ENCODE assay signal across 33 cellular contexts in the genomic region with DNA sequence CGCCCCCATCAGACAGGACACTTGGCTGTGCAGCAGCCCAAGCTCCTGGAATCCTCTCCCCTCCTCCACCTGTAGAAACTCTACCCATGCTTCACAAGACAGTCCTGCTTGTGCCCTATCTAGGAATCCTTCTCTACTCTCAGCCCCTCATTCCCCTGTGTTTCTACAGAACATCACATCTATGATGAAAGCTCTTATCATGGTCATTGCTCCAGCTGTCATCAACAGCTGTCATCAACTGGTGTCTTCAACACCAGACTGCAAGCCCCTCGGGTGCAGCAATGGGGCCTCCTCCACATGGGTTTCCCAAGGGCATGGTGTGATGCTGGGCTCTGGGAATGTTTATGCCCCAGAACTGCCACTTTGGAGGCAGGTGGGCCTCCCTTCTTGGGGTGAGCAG.
"Had no signal": no experiment of that assay in that cellular context is flagged by ENCODE, and none has a peak within 500 bp of the region (broad histone marks: within the 10 kb centered on the region; RNA-seq: fewer than 3 reads in every experiment).

No MANE protein-coding gene starts in this region.

- H3K4me2 ChIP-seq: smooth muscle cell had no signal

- H3K9me3 ChIP-seq: heart left ventricle, left lung, pancreas, prostate gland, sigmoid colon, suprapubic skin, thoracic aorta, tibial artery, upper lobe of right lung had no signal

- ATAC-seq: heart left ventricle; left colon; left lung; natural killer cell; pancreas; right cardiac atrium; stimulated activated memory B cell treated with anti-CD40 and anti-IgM and Interleukin-4, amounts not matched to agents 10 μg/mL and 1 μg/mL and 100 μg/mL, for 72 hours; upper lobe of right lung had no signal

- DNase-seq: heart left ventricle; hypothalamus; immature natural killer cell; kidney; left colon; left lung; mesendoderm; naive B cell; natural killer cell; nephron progenitor cell; nucleus accumbens; pancreas; posterior cingulate gyrus; retina; right cardiac atrium; sigmoid colon; stimulated activated CD4-positive, alpha-beta T cell treated with anti-CD3 and anti-CD28 coated beads, Interleukin-1b, Interleukin-23, amount 100 ng/mL, for 48 hours; stimulated activated CD4-positive, alpha-beta T cell treated with anti-CD3 and anti-CD28 coated beads, Interleukin-2, amount 100 ng/mL, for 48 hours; stimulated activated CD4-positive, alpha-beta T cell treated with anti-CD3 and anti-CD28 coated beads, Interleukin-4, amount 100 ng/mL, for 4 hours; stimulated activated CD8-positive, alpha-beta memory T cell treated with anti-CD3 and anti-CD28 coated beads, Interleukin-4, amount 100 ng/mL, for 48 hours; stimulated activated naive CD4-positive, alpha-beta T cell treated with Interleukin-2 at 50 U/mL for 16 hours; tibial artery; trophoblast cell; upper lobe of right lung had no signal

- FAIRE-seq: islet of Langerhans, kidney, pancreas, urothelium cell line had no signal

- H3K27ac ChIP-seq: heart left ventricle, left lung, pancreas, prostate gland, sigmoid colon, suprapubic skin, thoracic aorta, tibial artery, upper lobe of right lung had no signal

- H3K4me1 ChIP-seq: pancreas, prostate gland, sigmoid colon, tibial artery had no signal

- H3K4me3 ChIP-seq: heart left ventricle, left lung, lung, pancreas, prostate gland, sigmoid colon, smooth muscle cell, suprapubic skin, thoracic aorta, tibial artery, upper lobe of right lung had no signal

- H3K4me3 Mint-ChIP-seq: immature natural killer cell; mesothelial cell of epicardium; naive B cell; natural killer cell; nephron progenitor cell; stimulated activated memory B cell treated with anti-CD40 and anti-IgM and Interleukin-4, amounts not matched to agents 10 μg/mL and 1 μg/mL and 100 μg/mL, for 72 hours had no signal

- H3K9me3 Mint-ChIP-seq: immature natural killer cell; naive B cell; natural killer cell; nephron progenitor cell; stimulated activated memory B cell treated with anti-CD40 and anti-IgM and Interleukin-4, amounts not matched to agents 10 μg/mL and 1 μg/mL and 100 μg/mL, for 72 hours had no signal

- H3K4me1 Mint-ChIP-seq: naive B cell; stimulated activated memory B cell treated with anti-CD40 and anti-IgM and Interleukin-4, amounts not matched to agents 10 μg/mL and 1 μg/mL and 100 μg/mL, for 72 hours had no signal

- H3K36me3 ChIP-seq: pancreas, prostate gland, sigmoid colon, suprapubic skin, thoracic aorta, upper lobe of right lung had no signal

- H3K27me3 ChIP-seq: heart left ventricle, left lung, pancreas, sigmoid colon, suprapubic skin, tibial artery, upper lobe of right lung had no signal

- H3K27me3 Mint-ChIP-seq: naive B cell; stimulated activated memory B cell treated with anti-CD40 and anti-IgM and Interleukin-4, amounts not matched to agents 10 μg/mL and 1 μg/mL and 100 μg/mL, for 72 hours had no signal

- H3K27ac Mint-ChIP-seq: immature natural killer cell; mesothelial cell of epicardium; naive B cell; nephron progenitor cell; stimulated activated memory B cell treated with anti-CD40 and anti-IgM and Interleukin-4, amounts not matched to agents 10 μg/mL and 1 μg/mL and 100 μg/mL, for 72 hours had no signal
